Comparison of ENCODE assay signal across 1 cellular context in genomic region chr6:28104392-28105250, GRCh38.
TF ChIP-seq lines count a peak whose summit lies in the region.

No MANE protein-coding gene starts in this region.

TF ChIP-seq in HepG2, 621 proteins besides CTCF, POLR2A, EP300 and RAD21 (continued from another document and continues in another):
- TF ChIP-seq NRL (CRISPR knock-in tag; IDR thresholded peaks at IDR 0.05; ENCODE audit: borderline replicate concordance): peak; percentile 94
- no peak for TF ChIP-seq RFX1 (IDR thresholded peaks at IDR 0.05)
- TF ChIP-seq ZNF264 (CRISPR knock-in tag; IDR thresholded peaks at IDR 0.05): peak; percentile 87
- TF ChIP-seq TRIM24 (CRISPR knock-in tag; IDR thresholded peaks at IDR 0.05): no peak
- no peak for TF ChIP-seq RAD51 (IDR thresholded peaks at IDR 0.05; ENCODE audit: borderline replicate concordance)
- no peak for TF ChIP-seq ZNF354B (CRISPR knock-in tag; IDR thresholded peaks at IDR 0.05)
- peak; percentile 54; the same call in 1 of the 3 replicates for TF ChIP-seq MXI1 (IDR thresholded peaks at IDR 0.05; ENCODE audit: borderline replicate concordance, low read depth, low read length)
- TF ChIP-seq RFX3 (CRISPR knock-in tag; IDR thresholded peaks at IDR 0.05): no peak
- TF ChIP-seq ZNF275 (CRISPR knock-in tag; IDR thresholded peaks at IDR 0.05; ENCODE audit: borderline replicate concordance): peak; percentile 86
- TF ChIP-seq, protein P1, sequence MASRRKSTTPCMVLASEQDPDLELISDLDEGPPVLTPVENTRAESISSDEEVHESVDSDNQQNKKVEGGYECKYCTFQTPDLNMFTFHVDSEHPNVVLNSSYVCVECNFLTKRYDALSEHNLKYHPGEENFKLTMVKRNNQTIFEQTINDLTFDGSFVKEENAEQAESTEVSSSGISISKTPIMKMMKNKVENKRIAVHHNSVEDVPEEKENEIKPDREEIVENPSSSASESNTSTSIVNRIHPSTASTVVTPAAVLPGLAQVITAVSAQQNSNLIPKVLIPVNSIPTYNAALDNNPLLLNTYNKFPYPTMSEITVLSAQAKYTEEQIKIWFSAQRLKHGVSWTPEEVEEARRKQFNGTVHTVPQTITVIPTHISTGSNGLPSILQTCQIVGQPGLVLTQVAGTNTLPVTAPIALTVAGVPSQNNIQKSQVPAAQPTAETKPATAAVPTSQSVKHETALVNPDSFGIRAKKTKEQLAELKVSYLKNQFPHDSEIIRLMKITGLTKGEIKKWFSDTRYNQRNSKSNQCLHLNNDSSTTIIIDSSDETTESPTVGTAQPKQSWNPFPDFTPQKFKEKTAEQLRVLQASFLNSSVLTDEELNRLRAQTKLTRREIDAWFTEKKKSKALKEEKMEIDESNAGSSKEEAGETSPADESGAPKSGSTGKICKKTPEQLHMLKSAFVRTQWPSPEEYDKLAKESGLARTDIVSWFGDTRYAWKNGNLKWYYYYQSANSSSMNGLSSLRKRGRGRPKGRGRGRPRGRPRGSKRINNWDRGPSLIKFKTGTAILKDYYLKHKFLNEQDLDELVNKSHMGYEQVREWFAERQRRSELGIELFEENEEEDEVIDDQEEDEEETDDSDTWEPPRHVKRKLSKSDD (CRISPR knock-in tag; IDR thresholded peaks at IDR 0.05; ENCODE audit: low read depth): no peak
- 0 out of 2 replicates have a peak, but pooled peaks have one; percentile 12 for TF ChIP-seq ZNF3 (CRISPR knock-in tag; IDR thresholded peaks at IDR 0.05)
- no peak for TF ChIP-seq RERE (CRISPR knock-in tag; IDR thresholded peaks at IDR 0.05; ENCODE audit: low read depth)
- TF ChIP-seq HOXA9 (CRISPR knock-in tag; IDR thresholded peaks at IDR 0.05; ENCODE audit: borderline replicate concordance): no peak
- no peak; the same call in 1 of the 2 replicates for TF ChIP-seq ZNF788 (CRISPR knock-in tag; IDR thresholded peaks at IDR 0.05; ENCODE audit: borderline replicate concordance)
- peak; percentile 78; the same call in 1 of the 2 replicates for TF ChIP-seq ZNF564 (CRISPR knock-in tag; IDR thresholded peaks at IDR 0.05)
- TF ChIP-seq CBFB (CRISPR knock-in tag; IDR thresholded peaks at IDR 0.05): peak; percentile 51; the same call in 1 of the 2 replicates
- TF ChIP-seq, protein P2, sequence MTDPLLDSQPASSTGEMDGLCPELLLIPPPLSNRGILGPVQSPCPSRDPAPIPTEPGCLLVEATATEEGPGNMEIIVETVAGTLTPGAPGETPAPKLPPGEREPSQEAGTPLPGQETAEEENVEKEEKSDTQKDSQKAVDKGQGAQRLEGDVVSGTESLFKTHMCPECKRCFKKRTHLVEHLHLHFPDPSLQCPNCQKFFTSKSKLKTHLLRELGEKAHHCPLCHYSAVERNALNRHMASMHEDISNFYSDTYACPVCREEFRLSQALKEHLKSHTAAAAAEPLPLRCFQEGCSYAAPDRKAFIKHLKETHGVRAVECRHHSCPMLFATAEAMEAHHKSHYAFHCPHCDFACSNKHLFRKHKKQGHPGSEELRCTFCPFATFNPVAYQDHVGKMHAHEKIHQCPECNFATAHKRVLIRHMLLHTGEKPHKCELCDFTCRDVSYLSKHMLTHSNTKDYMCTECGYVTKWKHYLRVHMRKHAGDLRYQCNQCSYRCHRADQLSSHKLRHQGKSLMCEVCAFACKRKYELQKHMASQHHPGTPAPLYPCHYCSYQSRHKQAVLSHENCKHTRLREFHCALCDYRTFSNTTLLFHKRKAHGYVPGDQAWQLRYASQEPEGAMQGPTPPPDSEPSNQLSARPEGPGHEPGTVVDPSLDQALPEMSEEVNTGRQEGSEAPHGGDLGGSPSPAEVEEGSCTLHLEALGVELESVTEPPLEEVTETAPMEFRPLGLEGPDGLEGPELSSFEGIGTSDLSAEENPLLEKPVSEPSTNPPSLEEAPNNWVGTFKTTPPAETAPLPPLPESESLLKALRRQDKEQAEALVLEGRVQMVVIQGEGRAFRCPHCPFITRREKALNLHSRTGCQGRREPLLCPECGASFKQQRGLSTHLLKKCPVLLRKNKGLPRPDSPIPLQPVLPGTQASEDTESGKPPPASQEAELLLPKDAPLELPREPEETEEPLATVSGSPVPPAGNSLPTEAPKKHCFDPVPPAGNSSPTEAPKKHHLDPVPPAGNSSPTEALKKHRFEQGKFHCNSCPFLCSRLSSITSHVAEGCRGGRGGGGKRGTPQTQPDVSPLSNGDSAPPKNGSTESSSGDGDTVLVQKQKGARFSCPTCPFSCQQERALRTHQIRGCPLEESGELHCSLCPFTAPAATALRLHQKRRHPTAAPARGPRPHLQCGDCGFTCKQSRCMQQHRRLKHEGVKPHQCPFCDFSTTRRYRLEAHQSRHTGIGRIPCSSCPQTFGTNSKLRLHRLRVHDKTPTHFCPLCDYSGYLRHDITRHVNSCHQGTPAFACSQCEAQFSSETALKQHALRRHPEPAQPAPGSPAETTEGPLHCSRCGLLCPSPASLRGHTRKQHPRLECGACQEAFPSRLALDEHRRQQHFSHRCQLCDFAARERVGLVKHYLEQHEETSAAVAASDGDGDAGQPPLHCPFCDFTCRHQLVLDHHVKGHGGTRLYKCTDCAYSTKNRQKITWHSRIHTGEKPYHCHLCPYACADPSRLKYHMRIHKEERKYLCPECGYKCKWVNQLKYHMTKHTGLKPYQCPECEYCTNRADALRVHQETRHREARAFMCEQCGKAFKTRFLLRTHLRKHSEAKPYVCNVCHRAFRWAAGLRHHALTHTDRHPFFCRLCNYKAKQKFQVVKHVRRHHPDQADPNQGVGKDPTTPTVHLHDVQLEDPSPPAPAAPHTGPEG (CRISPR knock-in tag; IDR thresholded peaks at IDR 0.05): peak; percentile 97
- TF ChIP-seq, protein P3, sequence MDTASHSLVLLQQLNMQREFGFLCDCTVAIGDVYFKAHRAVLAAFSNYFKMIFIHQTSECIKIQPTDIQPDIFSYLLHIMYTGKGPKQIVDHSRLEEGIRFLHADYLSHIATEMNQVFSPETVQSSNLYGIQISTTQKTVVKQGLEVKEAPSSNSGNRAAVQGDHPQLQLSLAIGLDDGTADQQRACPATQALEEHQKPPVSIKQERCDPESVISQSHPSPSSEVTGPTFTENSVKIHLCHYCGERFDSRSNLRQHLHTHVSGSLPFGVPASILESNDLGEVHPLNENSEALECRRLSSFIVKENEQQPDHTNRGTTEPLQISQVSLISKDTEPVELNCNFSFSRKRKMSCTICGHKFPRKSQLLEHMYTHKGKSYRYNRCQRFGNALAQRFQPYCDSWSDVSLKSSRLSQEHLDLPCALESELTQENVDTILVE (CRISPR knock-in tag; IDR thresholded peaks at IDR 0.05): no peak
- TF ChIP-seq, protein P4, sequence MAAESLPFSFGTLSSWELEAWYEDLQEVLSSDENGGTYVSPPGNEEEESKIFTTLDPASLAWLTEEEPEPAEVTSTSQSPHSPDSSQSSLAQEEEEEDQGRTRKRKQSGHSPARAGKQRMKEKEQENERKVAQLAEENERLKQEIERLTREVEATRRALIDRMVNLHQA (CRISPR knock-in tag; IDR thresholded peaks at IDR 0.05): no peak
- peak; percentile 90; the same call in 1 of the 2 replicates for TF ChIP-seq SMAD9 (CRISPR knock-in tag; IDR thresholded peaks at IDR 0.05)
- peak; percentile 82; the same call in 1 of the 2 replicates for TF ChIP-seq AKAP8 (CRISPR knock-in tag; IDR thresholded peaks at IDR 0.05)
- TF ChIP-seq SMARCE1 (IDR thresholded peaks at IDR 0.05; ENCODE audit: borderline replicate concordance): no peak
- TF ChIP-seq AGO1 (IDR thresholded peaks at IDR 0.05; ENCODE audit: low read depth, low read length, poor library complexity, severe bottlenecking): peak; percentile 53
- TF ChIP-seq FOXJ3 (CRISPR knock-in tag; IDR thresholded peaks at IDR 0.05; ENCODE audit: borderline replicate concordance): peak; percentile 43; the same call in 1 of the 2 replicates
- no peak for TF ChIP-seq ZFP62 (CRISPR knock-in tag; IDR thresholded peaks at IDR 0.05)
- TF ChIP-seq, protein P5, sequence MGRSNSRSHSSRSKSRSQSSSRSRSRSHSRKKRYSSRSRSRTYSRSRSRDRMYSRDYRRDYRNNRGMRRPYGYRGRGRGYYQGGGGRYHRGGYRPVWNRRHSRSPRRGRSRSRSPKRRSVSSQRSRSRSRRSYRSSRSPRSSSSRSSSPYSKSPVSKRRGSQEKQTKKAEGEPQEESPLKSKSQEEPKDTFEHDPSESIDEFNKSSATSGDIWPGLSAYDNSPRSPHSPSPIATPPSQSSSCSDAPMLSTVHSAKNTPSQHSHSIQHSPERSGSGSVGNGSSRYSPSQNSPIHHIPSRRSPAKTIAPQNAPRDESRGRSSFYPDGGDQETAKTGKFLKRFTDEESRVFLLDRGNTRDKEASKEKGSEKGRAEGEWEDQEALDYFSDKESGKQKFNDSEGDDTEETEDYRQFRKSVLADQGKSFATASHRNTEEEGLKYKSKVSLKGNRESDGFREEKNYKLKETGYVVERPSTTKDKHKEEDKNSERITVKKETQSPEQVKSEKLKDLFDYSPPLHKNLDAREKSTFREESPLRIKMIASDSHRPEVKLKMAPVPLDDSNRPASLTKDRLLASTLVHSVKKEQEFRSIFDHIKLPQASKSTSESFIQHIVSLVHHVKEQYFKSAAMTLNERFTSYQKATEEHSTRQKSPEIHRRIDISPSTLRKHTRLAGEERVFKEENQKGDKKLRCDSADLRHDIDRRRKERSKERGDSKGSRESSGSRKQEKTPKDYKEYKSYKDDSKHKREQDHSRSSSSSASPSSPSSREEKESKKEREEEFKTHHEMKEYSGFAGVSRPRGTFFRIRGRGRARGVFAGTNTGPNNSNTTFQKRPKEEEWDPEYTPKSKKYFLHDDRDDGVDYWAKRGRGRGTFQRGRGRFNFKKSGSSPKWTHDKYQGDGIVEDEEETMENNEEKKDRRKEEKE (IDR thresholded peaks at IDR 0.05): no peak
- TF ChIP-seq AKNA (CRISPR knock-in tag; IDR thresholded peaks at IDR 0.05; ENCODE audit: borderline replicate concordance): no peak
